ENCODE assay signal across 23 cellular contexts in the genomic region with DNA sequence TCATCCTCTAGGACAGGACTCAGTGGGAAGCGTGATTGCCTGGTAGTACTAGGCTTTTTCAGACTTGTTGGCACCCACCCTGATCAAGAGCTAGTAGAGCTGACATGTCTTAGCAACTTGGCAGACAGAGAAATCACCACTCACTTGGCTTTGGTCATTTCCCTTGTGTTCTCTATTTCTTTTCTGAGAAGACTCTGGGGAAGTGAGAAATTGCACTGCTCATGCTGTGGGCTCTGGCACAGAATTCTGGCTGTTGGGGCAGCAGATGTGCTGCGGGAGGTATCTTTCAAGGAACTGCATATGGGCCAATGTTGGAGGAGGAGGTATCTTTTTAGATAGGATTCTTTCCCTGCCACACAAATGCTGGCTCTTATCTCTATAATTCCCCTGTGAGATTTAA.
DNase-seq lines count a peak whose midpoint lies in the region; ATAC-seq and TF ChIP-seq lines count a peak whose summit lies in the region.
"Had no signal": no experiment of that assay in that cellular context is flagged by ENCODE, and none has a peak within 500 bp of the region (broad histone marks: within the 10 kb centered on the region; RNA-seq: fewer than 3 reads in every experiment).

No MANE protein-coding gene starts in this region.

- H3K27me3 ChIP-seq in CD4-positive, alpha-beta T cell (ENCODE audit: control insufficient read depth, insufficient read depth, low read length) = no peaks in the 10 kb centered on the region
- H3K27me3 ChIP-seq in Peyer's patch = no peaks in the 10 kb centered on the region
- H3K27me3 ChIP-seq: BLaER1, neutrophil, right atrium auricular region had no signal

- H3K4me1 Mint-ChIP-seq in CD4-positive, alpha-beta T cell (ENCODE audit: low read depth) = no peaks in the 10 kb centered on the region
- H3K4me1 Mint-ChIP-seq: activated CD4-positive, alpha-beta memory T cell treated with anti-CD3 and anti-CD28 coated beads, Interleukin-2, amount 10 ng/mL, durations not matched to agents 7 days and 5 days; activated naive CD4-positive, alpha-beta T cell treated with anti-CD3 and anti-CD28 coated beads, Interleukin-2, amount 50 U/mL, for 24 hours had no signal

- POLR2A ChIA-PET in CD4-positive, alpha-beta T cell (lab: Charles Lee) = no interaction called here

- intact Hi-C loops in CD4-positive, alpha-beta T cell (cut with DNase I, micrococcal nuclease) = no loop called here

- DNase-seq in NCI-H2171 treated with DMSO at 0.1 percent for 48 hours (lab: John Stamatoyannopoulos, UW) (peak; percentile 36), NCI-H2171 (lab: John Stamatoyannopoulos, UW) (no peak), NCI-H446 (lab: John Stamatoyannopoulos, UW) (peak; percentile 60 to 89), HT-29 (ENCODE audit: low spot score) (no peak), Peyer's patch (no peak)
- DNase-seq in CD4-positive, alpha-beta T cell = no peak
- DNase-seq in stimulated activated CD4-positive, alpha-beta T cell treated with anti-CD3 and anti-CD28 coated beads, Interleukin-15, amount 100 ng/mL, for 24 hours = no peak
- DNase-seq: activated CD4-positive, alpha-beta memory T cell treated with anti-CD3 and anti-CD28 coated beads, Interleukin-2, amount 10 ng/mL, durations not matched to agents 7 days and 5 days; activated T-cell treated with anti-CD3 and anti-CD28 coated beads, Interleukin-2, amount 50 U/mL, for 48 hours; effector memory CD8-positive, alpha-beta T cell; GF-D8; head of caudate nucleus; left ventricle myocardium superior; NCI-H1417 treated with DMSO at 0.1 percent for 48 hours; stimulated activated naive B cell treated with anti-CD40 and anti-IgM and Interleukin-4, amounts not matched to agents 10 μg/mL and 1 μg/mL and 100 μg/mL, for 72 hours; trophoblast cell had no signal

- no peaks in the 10 kb centered on the region for H3K36me3 Mint-ChIP-seq in CD4-positive, alpha-beta T cell (ENCODE audit: low read depth)
- H3K36me3 Mint-ChIP-seq: activated naive CD4-positive, alpha-beta T cell treated with anti-CD3 and anti-CD28 coated beads, Interleukin-2, amount 50 U/mL, for 24 hours; stimulated activated naive B cell treated with anti-CD40 and anti-IgM and Interleukin-4, amounts not matched to agents 10 μg/mL and 1 μg/mL and 100 μg/mL, for 72 hours; WTC11 had no signal

- no peak overlapping the region for H3K27ac Mint-ChIP-seq in CD4-positive, alpha-beta T cell
- H3K27ac Mint-ChIP-seq: activated CD4-positive, alpha-beta memory T cell treated with anti-CD3 and anti-CD28 coated beads, Interleukin-2, amount 10 ng/mL, durations not matched to agents 7 days and 5 days; activated naive CD4-positive, alpha-beta T cell treated with anti-CD3 and anti-CD28 coated beads, Interleukin-2, amount 50 U/mL, for 24 hours; effector memory CD8-positive, alpha-beta T cell; stimulated activated naive B cell treated with anti-CD40 and anti-IgM and Interleukin-4, amounts not matched to agents 10 μg/mL and 1 μg/mL and 100 μg/mL, for 72 hours; WTC11 had no signal

- TF ChIP-seq CTCF in CD4-positive, alpha-beta T cell (IDR thresholded peaks at IDR 0.05) = no peak
- TF ChIP-seq CTCF in Peyer's patch (IDR thresholded peaks at IDR 0.05) = no peak

- H3K27ac ChIP-seq in CD4-positive, alpha-beta T cell (ENCODE audit: low read depth, low read length) = no peak overlapping the region
- no peak overlapping the region for H3K27ac ChIP-seq in Peyer's patch
- H3K27ac ChIP-seq: BLaER1, neutrophil, right atrium auricular region had no signal

- no peaks in the 10 kb centered on the region for H3K9me3 Mint-ChIP-seq in CD4-positive, alpha-beta T cell
- H3K9me3 Mint-ChIP-seq: activated CD4-positive, alpha-beta memory T cell treated with anti-CD3 and anti-CD28 coated beads, Interleukin-2, amount 10 ng/mL, durations not matched to agents 7 days and 5 days; effector memory CD8-positive, alpha-beta T cell had no signal

- no peak for TF ChIP-seq POLR2A in Peyer's patch (IDR thresholded peaks at IDR 0.05)

- H3K9me3 ChIP-seq in CD4-positive, alpha-beta T cell (ENCODE audit: control insufficient read depth, low read length) = no peaks in the 10 kb centered on the region
- H3K9me3 ChIP-seq in Peyer's patch = no peaks in the 10 kb centered on the region
- H3K9me3 ChIP-seq: BLaER1, neutrophil, right atrium auricular region had no signal

- H3K27me3 Mint-ChIP-seq in CD4-positive, alpha-beta T cell = peaks cover 12% of the 10 kb centered on the region
- H3K27me3 Mint-ChIP-seq: activated CD4-positive, alpha-beta memory T cell treated with anti-CD3 and anti-CD28 coated beads, Interleukin-2, amount 10 ng/mL, durations not matched to agents 7 days and 5 days; effector memory CD8-positive, alpha-beta T cell; stimulated activated naive B cell treated with anti-CD40 and anti-IgM and Interleukin-4, amounts not matched to agents 10 μg/mL and 1 μg/mL and 100 μg/mL, for 72 hours had no signal

- no peaks in the 10 kb centered on the region for H3K4me1 ChIP-seq in Peyer's patch
- H3K4me1 ChIP-seq: right atrium auricular region had no signal

- ATAC-seq in GM21786 (IDR thresholded peaks at IDR 0.05; ENCODE audit: unreplicated experiment) = peak; percentile 40
- no peak for ATAC-seq in CD4-positive, alpha-beta T cell (ENCODE audit: poor library complexity)
- ATAC-seq: effector memory CD8-positive, alpha-beta T cell; left ventricle myocardium superior; Right ventricle myocardium inferior; WTC11 had no signal

- no peak overlapping the region for H3K4me3 Mint-ChIP-seq in CD4-positive, alpha-beta T cell
- H3K4me3 Mint-ChIP-seq: activated CD4-positive, alpha-beta memory T cell treated with anti-CD3 and anti-CD28 coated beads, Interleukin-2, amount 10 ng/mL, durations not matched to agents 7 days and 5 days; activated naive CD4-positive, alpha-beta T cell treated with anti-CD3 and anti-CD28 coated beads, Interleukin-2, amount 50 U/mL, for 24 hours; effector memory CD8-positive, alpha-beta T cell; stimulated activated naive B cell treated with anti-CD40 and anti-IgM and Interleukin-4, amounts not matched to agents 10 μg/mL and 1 μg/mL and 100 μg/mL, for 72 hours; WTC11 had no signal

- H3K4me3 ChIP-seq in Peyer's patch = no peak overlapping the region
- H3K4me3 ChIP-seq: BLaER1, right atrium auricular region had no signal

- no peaks in the 10 kb centered on the region for H3K36me3 ChIP-seq in Peyer's patch
- H3K36me3 ChIP-seq: BLaER1, neutrophil, right atrium auricular region had no signal

- CTCF ChIA-PET in CD4-positive, alpha-beta T cell (lab: Charles Lee) = no interaction called here

Comparison
In these comparisons a context has a peak if more than half of its experiments do, and no peak if none do; other contexts are left out.
1. DNase-seq: peak in NCI-H2171 treated with DMSO at 0.1 percent for 48 hours (single experiment) and NCI-H446 (2 of 2); none in NCI-H2171 (single experiment), CD4-positive, alpha-beta T cell (0 of 10), stimulated activated CD4-positive, alpha-beta T cell treated with anti-CD3 and anti-CD28 coated beads, Interleukin-15, amount 100 ng/mL, for 24 hours (single experiment), HT-29 (single experiment) and Peyer's patch (0 of 3).